ENCODE assay signal across 2 cellular contexts in genomic region chr1:9437931-9438330, GRCh38.
TF ChIP-seq lines count a peak whose summit lies in the region.

No MANE protein-coding gene starts in this region.

TF ChIP-seq in IMR-90, 13 proteins besides CTCF, POLR2A, EP300 and RAD21:
- TF ChIP-seq CHD1 (IDR thresholded peaks at IDR 0.05; ENCODE audit: low read depth, low read length) (no peak), RCOR1 (IDR thresholded peaks at IDR 0.05; ENCODE audit: insufficient replicate concordance, low read length) (no peak), CEBPB (IDR thresholded peaks at IDR 0.05; ENCODE audit: low read depth, low read length) (no peak), MXI1 (IDR thresholded peaks at IDR 0.05; ENCODE audit: borderline replicate concordance, low read depth, low read length) (no peak), SMC3 (IDR thresholded peaks at IDR 0.05; ENCODE audit: low read depth, low read length) (no peak), NFE2L2 (IDR thresholded peaks at IDR 0.05; ENCODE audit: low read depth, low read length) (no peak), BHLHE40 (IDR thresholded peaks at IDR 0.05; ENCODE audit: low read depth, low read length) (no peak), RFX5 (IDR thresholded peaks at IDR 0.05; ENCODE audit: low read depth, low read length) (no peak)

TF ChIP-seq in HepG2, 621 proteins besides CTCF, POLR2A, EP300 and RAD21 (continues in another document):
- no peak for TF ChIP-seq ZFP36L1 (CRISPR knock-in tag; IDR thresholded peaks at IDR 0.05)
- TF ChIP-seq ZNF224 (CRISPR knock-in tag; IDR thresholded peaks at IDR 0.05): no peak
- no peak for TF ChIP-seq NR2F1 (CRISPR knock-in tag; IDR thresholded peaks at IDR 0.05)
- TF ChIP-seq FLYWCH1 (CRISPR knock-in tag; IDR thresholded peaks at IDR 0.05): no peak
- TF ChIP-seq KDM2A (CRISPR knock-in tag; IDR thresholded peaks at IDR 0.05; ENCODE audit: borderline replicate concordance, low read depth): 0 out of 2 replicates have a peak, but pooled peaks have one; percentile 7
- TF ChIP-seq SIX4 (CRISPR knock-in tag; IDR thresholded peaks at IDR 0.05): no peak
- TF ChIP-seq ZNF138 (CRISPR knock-in tag; IDR thresholded peaks at IDR 0.05; ENCODE audit: low read depth): 0 out of 2 replicates have a peak, but pooled peaks have one; percentile 29
- TF ChIP-seq TFE3 (CRISPR knock-in tag; IDR thresholded peaks at IDR 0.05): no peak
- no peak for TF ChIP-seq ZNF800 (CRISPR knock-in tag; IDR thresholded peaks at IDR 0.05)
- peak; percentile 78 for TF ChIP-seq ZBTB38 (CRISPR knock-in tag; IDR thresholded peaks at IDR 0.05)
- TF ChIP-seq CENPX (CRISPR knock-in tag; IDR thresholded peaks at IDR 0.05): no peak
- no peak for TF ChIP-seq MTF2 (CRISPR knock-in tag; IDR thresholded peaks at IDR 0.05; ENCODE audit: borderline replicate concordance)
- no peak for TF ChIP-seq RFX3 (CRISPR knock-in tag; IDR thresholded peaks at IDR 0.05)
- TF ChIP-seq SMAD3 (CRISPR knock-in tag; IDR thresholded peaks at IDR 0.05): no peak
- TF ChIP-seq ZNF782 (CRISPR knock-in tag; IDR thresholded peaks at IDR 0.05; ENCODE audit: borderline replicate concordance): no peak
- TF ChIP-seq SNRNP70 (IDR thresholded peaks at IDR 0.05; ENCODE audit: low read depth, low read length): no peak
- no peak for TF ChIP-seq MBNL3 (CRISPR knock-in tag; conservative IDR thresholded peaks at IDR 0.05)
- TF ChIP-seq NR2C2 (CRISPR knock-in tag; IDR thresholded peaks at IDR 0.05; ENCODE audit: borderline replicate concordance): no peak
- no peak for TF ChIP-seq MIER2 (CRISPR knock-in tag; IDR thresholded peaks at IDR 0.05)
- TF ChIP-seq GLMP (CRISPR knock-in tag; IDR thresholded peaks at IDR 0.05; ENCODE audit: borderline replicate concordance): no peak
- no peak for TF ChIP-seq ZNF343 (CRISPR knock-in tag; IDR thresholded peaks at IDR 0.05)
- TF ChIP-seq MXD1 (CRISPR knock-in tag; IDR thresholded peaks at IDR 0.05): no peak
- no peak for TF ChIP-seq REXO4 (CRISPR knock-in tag; IDR thresholded peaks at IDR 0.05; ENCODE audit: borderline replicate concordance)
- TF ChIP-seq ZNF766 (CRISPR knock-in tag; IDR thresholded peaks at IDR 0.05; ENCODE audit: borderline replicate concordance): no peak
- TF ChIP-seq ZFP37 (CRISPR knock-in tag; IDR thresholded peaks at IDR 0.05; ENCODE audit: borderline replicate concordance): no peak
- no peak for TF ChIP-seq NFE2 (CRISPR knock-in tag; IDR thresholded peaks at IDR 0.05)
- no peak for TF ChIP-seq PHF20 (CRISPR knock-in tag; IDR thresholded peaks at IDR 0.05)
- TF ChIP-seq HDAC2 (CRISPR knock-in tag; IDR thresholded peaks at IDR 0.05): no peak
- TF ChIP-seq NFRKB (IDR thresholded peaks at IDR 0.05): no peak
- TF ChIP-seq ZBTB4 (CRISPR knock-in tag; IDR thresholded peaks at IDR 0.05; ENCODE audit: borderline replicate concordance): peak; percentile 40; the same call in 1 of the 2 replicates
- TF ChIP-seq GATAD2A (CRISPR knock-in tag; IDR thresholded peaks at IDR 0.05): 0 out of 2 replicates have a peak, but pooled peaks have one; percentile 9
- TF ChIP-seq ZNF652 (CRISPR knock-in tag; IDR thresholded peaks at IDR 0.05; ENCODE audit: borderline replicate concordance, low read depth): no peak
- TF ChIP-seq KDM3A (CRISPR knock-in tag; IDR thresholded peaks at IDR 0.05; ENCODE audit: low read depth): no peak
- peak; percentile 15; the same call in 1 of the 2 replicates for TF ChIP-seq KMT2A (CRISPR knock-in tag; IDR thresholded peaks at IDR 0.05)
- TF ChIP-seq ZNF569 (CRISPR knock-in tag; IDR thresholded peaks at IDR 0.05; ENCODE audit: borderline replicate concordance): no peak
- no peak for TF ChIP-seq RBFOX2 (IDR thresholded peaks at IDR 0.05; ENCODE audit: low read depth, low read length)
- no peak for TF ChIP-seq ARID2 (CRISPR knock-in tag; IDR thresholded peaks at IDR 0.05; ENCODE audit: borderline replicate concordance)
- TF ChIP-seq EED (CRISPR knock-in tag; IDR thresholded peaks at IDR 0.05): no peak
- TF ChIP-seq AKAP8 (CRISPR knock-in tag; IDR thresholded peaks at IDR 0.05): no peak
- no peak for TF ChIP-seq SPEN (CRISPR knock-in tag; IDR thresholded peaks at IDR 0.05; ENCODE audit: low read depth)
- TF ChIP-seq ZNF83 (CRISPR knock-in tag; IDR thresholded peaks at IDR 0.05; ENCODE audit: borderline replicate concordance): no peak
- TF ChIP-seq FOXM1 (CRISPR knock-in tag; IDR thresholded peaks at IDR 0.05): no peak
- TF ChIP-seq ZBTB42 (CRISPR knock-in tag; IDR thresholded peaks at IDR 0.05): no peak
- no peak for TF ChIP-seq NRL (CRISPR knock-in tag; IDR thresholded peaks at IDR 0.05; ENCODE audit: borderline replicate concordance)
- TF ChIP-seq TRIM24 (CRISPR knock-in tag; IDR thresholded peaks at IDR 0.05): no peak
- no peak for TF ChIP-seq SP4 (CRISPR knock-in tag; IDR thresholded peaks at IDR 0.05)
- peak; percentile 49 for TF ChIP-seq ZNF687 (CRISPR knock-in tag; IDR thresholded peaks at IDR 0.05)
- 0 out of 2 replicates have a peak, but pooled peaks have one; percentile 7 for TF ChIP-seq ZBTB33 (CRISPR knock-in tag; IDR thresholded peaks at IDR 0.05)
- no peak for TF ChIP-seq ETS1 (CRISPR knock-in tag; IDR thresholded peaks at IDR 0.05)
- no peak for TF ChIP-seq ATF7 (IDR thresholded peaks at IDR 0.05)
- no peak for TF ChIP-seq ATF7 (CRISPR knock-in tag; IDR thresholded peaks at IDR 0.05)
- TF ChIP-seq ZNF10 (CRISPR knock-in tag; IDR thresholded peaks at IDR 0.05; ENCODE audit: borderline replicate concordance, low read depth): no peak
- no peak for TF ChIP-seq SATB2 (CRISPR knock-in tag; IDR thresholded peaks at IDR 0.05)
